ENCODE assay signal across 17 cellular contexts in genomic region chr5:133273661-133274596, GRCh38.
A peak's percentile ranks its signal among the peaks of the same experiment; 100 is the strongest.
DNase-seq lines count a peak whose midpoint lies in the region; ATAC-seq, FAIRE-seq and TF ChIP-seq lines count a peak whose summit lies in the region.
"Had no signal": no experiment of that assay in that cellular context is flagged by ENCODE, and none has a peak within 500 bp of the region (broad histone marks: within the 10 kb centered on the region; RNA-seq: fewer than 3 reads in every experiment).

No MANE protein-coding gene starts in this region.

- no peak overlapping the region for H3K27ac ChIP-seq in mammary epithelial cell (ENCODE audit: insufficient read depth, low read depth, low read length)
- no peak overlapping the region for H3K27ac ChIP-seq in breast epithelium
- H3K27ac ChIP-seq: lower lobe of right lung, transverse colon had no signal

- DNase-seq in mammary epithelial cell (peak; percentile 39), breast epithelium (ENCODE audit: low spot score in 2 of 2) (no peak), astrocyte of the spinal cord (ENCODE audit: low read depth, low spot score) (peak; percentile 59), urothelium cell line (ENCODE audit: low spot score) (peak; percentile 41), GM19240 (ENCODE audit: insufficient read length, low spot score) (no peak), Kasumi-1 (lab: John Stamatoyannopoulos, UW) (no peak)
- DNase-seq: activated CD4-positive, CD25-positive, alpha-beta regulatory T cell treated with anti-CD3 and anti-CD28 coated beads, Interleukin-2, amount 50 U/mL, for 72 hours; activated T-cell treated with anti-CD3 and anti-CD28 coated beads, Interleukin-2, amount 50 U/mL, for 1 hour; effector memory CD8-positive, alpha-beta T cell; GOT3; lower lobe of right lung; NCI-H2171; T-cell; transverse colon had no signal

- H3K9ac ChIP-seq in mammary epithelial cell (ENCODE audit: insufficient read depth, low read length): no peak overlapping the region

- ATAC-seq in GM18873 (IDR thresholded peaks at IDR 0.05; ENCODE audit: low FRiP score, unreplicated experiment): no peak
- ATAC-seq: effector memory CD8-positive, alpha-beta T cell; T-cell had no signal

- H3K4me1 ChIP-seq in mammary epithelial cell (ENCODE audit: insufficient read depth, low read length): no peaks in the 10 kb centered on the region
- no peaks in the 10 kb centered on the region for H3K4me1 ChIP-seq in breast epithelium
- H3K4me1 ChIP-seq: lower lobe of right lung, transverse colon had no signal

- H3K36me3 ChIP-seq in mammary epithelial cell (ENCODE audit: insufficient read depth, low read length) (no peaks in the 10 kb centered on the region), breast epithelium (no peaks in the 10 kb centered on the region)
- H3K36me3 ChIP-seq: lower lobe of right lung, transverse colon had no signal

- peak; percentile 89 for FAIRE-seq in urothelium cell line (lab: Jason Lieb, UNC)
- FAIRE-seq: D721Med had no signal

- H3K4me3 ChIP-seq in mammary epithelial cell (replicated peaks in 1 of 3; ENCODE audit: insufficient read depth in 1 of 3, low read depth in 2 of 3, low read length in 3 of 3) (no peak overlapping the region), breast epithelium (no peak overlapping the region), astrocyte of the spinal cord (ENCODE audit: low read depth, low read length) (no peak overlapping the region), iPS-18c (ENCODE audit: insufficient read depth, low read depth, low read length) (peak overlapping the region; percentile 15; the same call in 1 of the 2 replicates)
- H3K4me3 ChIP-seq: lower lobe of right lung, transverse colon had no signal

- no peaks in the 10 kb centered on the region for H4K20me1 ChIP-seq in mammary epithelial cell (ENCODE audit: insufficient read depth, low read length)

- WGBS in mammary epithelial cell (ENCODE audit: low coverage, missing lambda C conversion rate): 85% methylated on average over 8 of the region's 8 CpGs

- H2AFZ ChIP-seq in mammary epithelial cell (ENCODE audit: low read depth, low read length): no peak overlapping the region

- H3K27me3 ChIP-seq in mammary epithelial cell (ENCODE audit: insufficient read depth, low read length) (no peaks in the 10 kb centered on the region), breast epithelium (no peaks in the 10 kb centered on the region)
- H3K27me3 ChIP-seq: transverse colon had no signal

- no peaks in the 10 kb centered on the region for H3K79me2 ChIP-seq in mammary epithelial cell (ENCODE audit: insufficient read depth, low read length)

- no TSS peak for BruUV-seq in mammary epithelial cell (replicated peaks; lab: Mats Ljungman, UMichigan)

- H3K4me2 ChIP-seq in mammary epithelial cell (ENCODE audit: insufficient read depth, low read depth, low read length): no peak overlapping the region

- no peak for TF ChIP-seq CTCF in mammary epithelial cell (conservative IDR thresholded peaks at IDR 0.05 in 1 of 2, IDR thresholded peaks at IDR 0.05 in 1 of 2; ENCODE audit: extremely low read depth in 1 of 2, insufficient read depth in 1 of 2, low read depth in 1 of 2, low read length in 2 of 2)
- no peak for TF ChIP-seq CTCF in breast epithelium (IDR thresholded peaks at IDR 0.05)
- TF ChIP-seq CTCF in astrocyte of the spinal cord (IDR thresholded peaks at IDR 0.05; ENCODE audit: low read depth, low read length): no peak

- H3K9me3 ChIP-seq in mammary epithelial cell (replicated peaks; ENCODE audit: insufficient read depth, low read length): no peaks in the 10 kb centered on the region
- no peaks in the 10 kb centered on the region for H3K9me3 ChIP-seq in breast epithelium
- H3K9me3 ChIP-seq in iPS-18c (ENCODE audit: control insufficient read depth, insufficient read depth, low read length): peaks cover 2% of the 10 kb centered on the region
- H3K9me3 ChIP-seq: lower lobe of right lung, transverse colon had no signal

- in situ Hi-C loops in mammary epithelial cell (cut with MboI; ENCODE audit: low sequenced_read_pairs in 2 of 2): no loop called here
- in situ Hi-C loops in astrocyte of the spinal cord (cut with HindIII; ENCODE audit: low sequenced_read_pairs): no loop called here

- intact Hi-C loops in mammary epithelial cell (cut with micrococcal nuclease) (no loop called here), breast epithelium (cut with DNase I; ENCODE audit: low total_unique reads) (no loop called here)

- CTCF ChIA-PET in mammary epithelial cell (lab: Charles Lee; ENCODE audit: low non-redundant PET): no interaction called here

- dilution Hi-C loops in mammary epithelial cell (cut with HindIII; ENCODE audit: low sequenced_read_pairs): no loop called here

- no peak for TF ChIP-seq POLR2A in breast epithelium (IDR thresholded peaks at IDR 0.05)

Comparison
In these comparisons a context has a peak if more than half of its experiments do, and no peak if none do; other contexts are left out.
1. DNase-seq: peak in mammary epithelial cell (single experiment), astrocyte of the spinal cord (single experiment) and urothelium cell line (single experiment); none in breast epithelium (0 of 2), GM19240 (single experiment) and Kasumi-1 (0 of 2).